17 cellular contexts compared by ENCODE assay signal in the genomic region with DNA sequence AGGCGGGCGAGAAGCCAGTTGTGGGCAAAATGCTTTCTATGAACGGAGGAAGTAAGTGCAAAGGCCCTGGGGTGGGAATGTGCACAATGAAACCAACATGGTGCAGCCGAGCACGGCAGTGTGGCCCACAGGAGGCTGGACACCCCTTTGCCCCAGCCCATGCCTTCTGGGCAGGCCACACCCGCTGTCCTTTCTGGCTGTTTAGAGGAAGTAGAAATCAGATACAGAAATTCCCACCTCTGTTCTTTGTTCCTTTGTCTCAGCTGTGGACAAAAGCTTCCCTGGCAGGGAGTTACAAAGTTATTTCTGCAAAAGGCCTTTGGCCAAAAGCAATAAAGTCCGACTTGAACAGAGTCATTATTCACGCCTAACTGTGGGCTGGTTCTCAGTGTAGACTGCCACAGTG. TPM values are rescaled to one million over a fixed set of nuclear protein-coding genes. Genes with fewer than 3 reads are reported as not detected.
DNase-seq lines count a peak whose midpoint lies in the region; ATAC-seq and TF ChIP-seq lines count a peak whose summit lies in the region.
"Had no signal": no experiment of that assay in that cellular context is flagged by ENCODE, and none has a peak within 500 bp of the region (broad histone marks: within the 10 kb centered on the region; RNA-seq: fewer than 3 reads in every experiment).

No MANE protein-coding gene starts in this region.

- H2AFZ ChIP-seq in hepatocyte = no peak overlapping the region

- H3K79me2 ChIP-seq in hepatocyte = peaks cover 49% of the 10 kb centered on the region

- peaks cover 6% of the 10 kb centered on the region for H3K36me3 Mint-ChIP-seq in Calu3 (ENCODE audit: insufficient read depth, unreplicated experiment)
- H3K36me3 Mint-ChIP-seq: natural killer cell had no signal

- no peaks in the 10 kb centered on the region for H3K9me3 ChIP-seq in colonic mucosa
- no peaks in the 10 kb centered on the region for H3K9me3 ChIP-seq in hepatocyte (ENCODE audit: low read depth)
- no peaks in the 10 kb centered on the region for H3K9me3 ChIP-seq in psoas muscle

- no peaks in the 10 kb centered on the region for H3K9me2 ChIP-seq in hepatocyte (replicated peaks; ENCODE audit: insufficient read depth)

- H3K27me3 Mint-ChIP-seq in Calu3 (ENCODE audit: unreplicated experiment) = no peaks in the 10 kb centered on the region

- peak in 3 of 4 donors; percentile 30 to 44 (median 37) for ATAC-seq in psoas muscle
- ATAC-seq: HCT116, natural killer cell had no signal

- CTCF ChIA-PET in Calu3 (lab: Charles Lee) = interaction anchor here (0.6 to 2.1 kb wide), 5 partner anchors 10 to 1121 kb away, joined by 3 to 13 read pairs (median 4); partner anchors contain the start of gene SULF2

- H3K9me3 Mint-ChIP-seq in Calu3 (ENCODE audit: low read depth, unreplicated experiment) = no peaks in the 10 kb centered on the region
- H3K9me3 Mint-ChIP-seq: natural killer cell had no signal

- DNase-seq in Calu3 = peak; percentile 73
- peak; percentile 66 for DNase-seq in colonic mucosa
- peak; percentile 48 for DNase-seq in hepatocyte (ENCODE audit: low spot score)
- no peak for DNase-seq in psoas muscle
- DNase-seq in activated CD4-positive, alpha-beta T cell treated with anti-CD3 and anti-CD28 coated beads for 4 hours = no peak
- DNase-seq in NOMO-1 (lab: John Stamatoyannopoulos, UW; ENCODE audit: unreplicated experiment in 2 of 2) = no peak
- DNase-seq in SW480 (ENCODE audit: low spot score) = no peak
- no peak for DNase-seq in erythroblast (lab: John Stamatoyannopoulos, UW)
- DNase-seq: activated CD4-positive, alpha-beta T cell treated with anti-CD3 and anti-CD28 coated beads for 1 hour; activated T-cell treated with anti-CD3 and anti-CD28 coated beads, Interleukin-2, amount 50 U/mL, for 24 hours; effector CD4-positive, alpha-beta T cell; MM.1S; natural killer cell; NCI-H2171; spleen; upper lobe of left lung had no signal

- no peaks in the 10 kb centered on the region for H3K27me3 ChIP-seq in colonic mucosa
- no peaks in the 10 kb centered on the region for H3K27me3 ChIP-seq in hepatocyte
- peaks cover 0 to 4% (median 0%) of the 10 kb centered on the region in 3 donors for H3K27me3 ChIP-seq in psoas muscle (ENCODE audit: insufficient read depth in 3 of 3, low read length in 2 of 3)
- H3K27me3 ChIP-seq: upper lobe of left lung had no signal

- peak overlapping the region; percentile 56 for H3K4me2 ChIP-seq in hepatocyte

- 73% methylated on average over 8 of the region's 8 CpGs for WGBS in hepatocyte (ENCODE audit: low lambda C conversion rate, missing lambda C conversion rate)
- WGBS in psoas muscle, 3 donors = 59 to 64% (median 63%) methylated on average over 8 of the region's 8 CpGs

- no peak for TF ChIP-seq CTCF in Calu3 (IDR thresholded peaks at IDR 0.05; ENCODE audit: unreplicated experiment)
- TF ChIP-seq CTCF in colonic mucosa (IDR thresholded peaks at IDR 0.05) = no peak
- no peak for TF ChIP-seq CTCF in hepatocyte (IDR thresholded peaks at IDR 0.05; ENCODE audit: poor library complexity)
- TF ChIP-seq CTCF in psoas muscle (IDR thresholded peaks at IDR 0.05) = no peak

- H3K4me1 ChIP-seq in colonic mucosa (peaks cover 12% of the 10 kb centered on the region), hepatocyte (ENCODE audit: insufficient read depth) (peaks cover 6% of the 10 kb centered on the region), psoas muscle (no peaks in the 10 kb centered on the region)

- BruUV-seq in Calu3 (replicated peaks; lab: Mats Ljungman, UMichigan) = no TSS peak

- intact Hi-C loops in Calu3 (cut with micrococcal nuclease; ENCODE audit: unreplicated experiment) = loop anchor here (5.0 kb wide), 1 partner anchor 599 kb away; no protein-coding TSS in a partner anchor
- intact Hi-C loops in colonic mucosa (cut with DNase I) = no loop called here
- intact Hi-C loops in psoas muscle (cut with DNase I) = no loop called here

- H3K27ac ChIP-seq in colonic mucosa = peak overlapping the region; percentile 85
- H3K27ac ChIP-seq in hepatocyte = peak overlapping the region; percentile 84
- H3K27ac ChIP-seq in psoas muscle = peak overlapping the region; percentile 16
- H3K27ac ChIP-seq: spleen had no signal

- H3K4me3 ChIP-seq in colonic mucosa = no peak overlapping the region
- H3K4me3 ChIP-seq in hepatocyte = no peak overlapping the region
- no peak overlapping the region for H3K4me3 ChIP-seq in psoas muscle
- H3K4me3 ChIP-seq: spleen, upper lobe of left lung had no signal

- peak overlapping the region; percentile 81 for H3K27ac Mint-ChIP-seq in Calu3 (ENCODE audit: unreplicated experiment)
- H3K27ac Mint-ChIP-seq: activated T-cell treated with anti-CD3 and anti-CD28 coated beads, Interleukin-2, amount 50 U/mL, for 24 hours; natural killer cell had no signal

- no peak for TF ChIP-seq POLR2A in erythroblast (IDR thresholded peaks at IDR 0.05; ENCODE audit: low read length)

- no peaks in the 10 kb centered on the region for H4K20me1 ChIP-seq in hepatocyte (ENCODE audit: insufficient read depth, poor library complexity, severe bottlenecking)

- H3K4me1 Mint-ChIP-seq in Calu3 (ENCODE audit: low read depth, unreplicated experiment) = peaks cover 32% of the 10 kb centered on the region
- H3K4me1 Mint-ChIP-seq: natural killer cell had no signal

- H3K36me3 ChIP-seq in colonic mucosa (no peaks in the 10 kb centered on the region), hepatocyte (replicated peaks; ENCODE audit: insufficient read depth, low read depth) (no peaks in the 10 kb centered on the region), psoas muscle (ENCODE audit: insufficient read depth in 1 of 2, low read depth in 1 of 2) (no peaks in the 10 kb centered on the region)
- H3K36me3 ChIP-seq: spleen, upper lobe of left lung had no signal

- H3K4me3 Mint-ChIP-seq in Calu3 (ENCODE audit: low read depth, unreplicated experiment) = peak overlapping the region; percentile 64
- H3K4me3 Mint-ChIP-seq: activated T-cell treated with anti-CD3 and anti-CD28 coated beads, Interleukin-2, amount 50 U/mL, for 24 hours; natural killer cell had no signal

- H3K9ac ChIP-seq in colonic mucosa (ENCODE audit: low read depth in 2 of 2, low read length in 2 of 2) = peak overlapping the region; percentile 16 to 69

RNA-seq across cellular contexts. Expression of gene SULF2, which starts 11.9 kb away (rescaled TPM):
- total RNA-seq in Calu3 (2022) (112 and 120 TPM in 2 replicates), colonic mucosa (100 to 1,000 TPM in 1 of 2 donors, 10 to 100 TPM in 1; 97.9 to 153 TPM), hepatocyte (49.0 and 53.7 TPM in 2 replicates), psoas muscle (10 to 100 TPM; 11.6 to 23.3 (median 17.6) TPM)
- polyA plus RNA-seq in hepatocyte (51.6 and 66.6 TPM in 2 replicates), psoas muscle (10 to 100 TPM in 1 of 3 donors, 1 to 10 TPM in 2; 5.3 to 10.5 (median 8.8) TPM)

Comparison
In these comparisons a context has a peak if more than half of its experiments do, and no peak if none do; other contexts are left out.
1. DNase-seq: peak in Calu3 (single experiment), colonic mucosa (single experiment) and hepatocyte (single experiment); none in psoas muscle (0 of 2), activated CD4-positive, alpha-beta T cell treated with anti-CD3 and anti-CD28 coated beads for 4 hours (0 of 2), NOMO-1 (0 of 2), SW480 (single experiment) and erythroblast (0 of 2).
2. H3K27ac ChIP-seq: peak in every context shown above with its lines; median percentile 85 in colonic mucosa; 84 in hepatocyte; 16 in psoas muscle.